ENCODE assay signal across 1 cellular context in the genomic region with DNA sequence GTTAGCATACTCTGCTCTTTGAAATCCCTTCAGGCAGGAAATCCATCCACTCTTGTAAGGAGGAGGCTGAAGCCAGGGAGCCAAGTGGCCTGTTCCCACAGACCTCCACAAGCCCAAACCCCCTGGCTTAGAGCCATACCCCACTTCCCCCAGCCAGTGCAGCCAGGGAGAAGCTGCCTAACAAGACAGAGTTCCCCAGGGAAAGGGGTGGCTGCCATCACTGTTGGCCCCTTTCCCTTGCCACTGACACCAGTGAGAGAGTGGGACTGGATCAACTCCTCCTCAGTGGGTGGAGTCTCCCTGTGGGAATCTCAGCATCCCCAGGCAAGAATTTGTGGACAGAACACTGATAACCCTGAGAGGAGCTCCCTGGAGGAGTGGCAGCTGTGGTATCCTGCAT.
TF ChIP-seq lines count a peak whose summit lies in the region.

No MANE protein-coding gene starts in this region.

TF ChIP-seq in H1, 55 proteins besides CTCF, POLR2A, EP300 and RAD21:
- no peak for TF ChIP-seq HDAC2 (IDR thresholded peaks at IDR 0.05; ENCODE audit: borderline replicate concordance in 1 of 2, low read depth in 2 of 2, low read length in 2 of 2)
- no peak for TF ChIP-seq FOSL1 (IDR thresholded peaks at IDR 0.05; ENCODE audit: insufficient read depth, low read depth, low read length)
- TF ChIP-seq SIN3A (conservative IDR thresholded peaks at IDR 0.05 in 1 of 2, IDR thresholded peaks at IDR 0.05 in 1 of 2; ENCODE audit: low read depth in 1 of 2, low read length in 2 of 2) = no peak
- TF ChIP-seq BACH1 (IDR thresholded peaks at IDR 0.05; ENCODE audit: low read length) = no peak
- TF ChIP-seq EGR1 (IDR thresholded peaks at IDR 0.05; ENCODE audit: borderline replicate concordance, low read depth, low read length) = no peak
- no peak for TF ChIP-seq ASH2L (IDR thresholded peaks at IDR 0.05; ENCODE audit: low read length)
- TF ChIP-seq, protein P1, sequence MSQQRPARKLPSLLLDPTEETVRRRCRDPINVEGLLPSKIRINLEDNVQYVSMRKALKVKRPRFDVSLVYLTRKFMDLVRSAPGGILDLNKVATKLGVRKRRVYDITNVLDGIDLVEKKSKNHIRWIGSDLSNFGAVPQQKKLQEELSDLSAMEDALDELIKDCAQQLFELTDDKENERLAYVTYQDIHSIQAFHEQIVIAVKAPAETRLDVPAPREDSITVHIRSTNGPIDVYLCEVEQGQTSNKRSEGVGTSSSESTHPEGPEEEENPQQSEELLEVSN (IDR thresholded peaks at IDR 0.05) = no peak
- TF ChIP-seq RFX5 (IDR thresholded peaks at IDR 0.05; ENCODE audit: borderline replicate concordance, low read depth, low read length) = no peak
- no peak for TF ChIP-seq POLR2AphosphoS5 (IDR thresholded peaks at IDR 0.05; ENCODE audit: low read depth, low read length)
- TF ChIP-seq CBX8 (IDR thresholded peaks at IDR 0.05; ENCODE audit: borderline replicate concordance, low read depth, low read length) = no peak
- no peak for TF ChIP-seq BCL11A (IDR thresholded peaks at IDR 0.05; ENCODE audit: low read depth in 2 of 2, low read length in 2 of 2)
- no peak for TF ChIP-seq EZH2 (IDR thresholded peaks at IDR 0.05; ENCODE audit: low read depth, low read length, severe bottlenecking)
